Comparison of ENCODE assay signal across 10 cellular contexts in the genomic region with DNA sequence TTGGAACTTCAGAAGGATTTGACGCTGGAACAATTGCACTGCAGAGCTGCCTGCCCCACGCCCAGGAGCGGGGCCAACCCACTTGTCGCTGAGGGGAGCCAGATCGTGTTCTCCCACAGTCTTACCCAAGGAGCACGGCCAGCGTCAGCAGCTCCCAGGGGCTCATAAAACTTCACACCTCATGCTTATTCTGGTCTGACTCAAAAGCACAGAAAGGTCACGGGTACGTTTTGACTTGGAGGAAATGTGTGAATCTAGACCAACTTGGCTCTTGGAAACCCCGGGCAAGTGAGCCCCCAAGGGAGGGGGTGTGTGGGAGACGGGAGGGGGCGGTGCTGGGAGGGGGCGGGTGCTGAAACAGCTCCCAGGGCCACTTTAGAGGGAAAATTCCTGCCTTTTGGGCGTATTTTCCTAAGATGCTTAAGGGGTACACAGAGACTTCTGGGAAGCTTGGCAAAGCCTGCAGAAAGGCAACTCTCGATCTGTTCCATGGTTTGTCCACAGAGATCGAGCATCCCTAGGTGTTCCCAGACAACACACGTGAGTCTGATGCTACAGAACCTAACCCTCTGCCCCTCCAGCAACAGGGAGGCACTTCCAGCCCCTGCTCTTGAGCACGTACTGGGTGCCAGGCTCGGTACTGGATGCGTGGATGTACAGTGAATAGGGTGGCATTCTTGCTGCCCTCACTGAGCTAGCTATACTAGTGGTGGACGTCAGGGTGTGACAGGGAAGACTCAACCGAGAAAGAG.
A peak's percentile ranks its signal among the peaks of the same experiment; 100 is the strongest.
DNase-seq lines count a peak whose midpoint lies in the region; ATAC-seq and TF ChIP-seq lines count a peak whose summit lies in the region.
"Had no signal": no experiment of that assay in that cellular context is flagged by ENCODE, and none has a peak within 500 bp of the region (broad histone marks: within the 10 kb centered on the region; RNA-seq: fewer than 3 reads in every experiment).

No MANE protein-coding gene starts in this region.

- ATAC-seq in GM21737 (IDR thresholded peaks at IDR 0.05; ENCODE audit: unreplicated experiment): no peak
- no peak for ATAC-seq in HG03196 (IDR thresholded peaks at IDR 0.05; ENCODE audit: unreplicated experiment)

- no peaks in the 10 kb centered on the region for H3K36me3 ChIP-seq in uterus
- H3K36me3 ChIP-seq: SJSA1 had no signal

- DNase-seq in activated naive CD4-positive, alpha-beta T cell treated with Interleukin-2 at 50 U/mL for 16 hours: peak; percentile 47
- DNase-seq in activated naive CD4-positive, alpha-beta T cell (lab: John Stamatoyannopoulos, UW): no peak
- DNase-seq in fibroblast of gingiva (ENCODE audit: low read depth) (peak; percentile 62), posterior cingulate gyrus (peak in 6 of 10 donors; percentile 25 to 90 (median 71)), uterus (peak; percentile 81 to 84), NCI-H345 (lab: John Stamatoyannopoulos, UW) (no peak)

- H3K4me1 ChIP-seq in uterus: peaks cover 0 to 5% of the 10 kb centered on the region in 2 donors

- peak overlapping the region; percentile 29 to 44 for H3K27ac ChIP-seq in uterus
- H3K27ac ChIP-seq: C4-2B, SJSA1 had no signal

- no peak for TF ChIP-seq CTCF in uterus (IDR thresholded peaks at IDR 0.05)

- no peaks in the 10 kb centered on the region for H3K9me3 ChIP-seq in uterus
- H3K9me3 ChIP-seq: SJSA1 had no signal

- TF ChIP-seq POLR2A in uterus (IDR thresholded peaks at IDR 0.05): no peak

- intact Hi-C loops in posterior cingulate gyrus (cut with DNase I): loop anchor here (5.0 kb wide), 1 partner anchor 98 kb away; the partner anchor contains the start of gene DHRS3
- intact Hi-C loops in uterus (cut with DNase I; ENCODE audit: low total_unique reads): no loop called here

- H3K4me3 ChIP-seq in uterus: no peak overlapping the region
- H3K4me3 ChIP-seq: SJSA1 had no signal

- no peaks in the 10 kb centered on the region for H3K27me3 ChIP-seq in uterus
- H3K27me3 ChIP-seq: SJSA1 had no signal

Comparison
In these comparisons a context has a peak if more than half of its experiments do, and no peak if none do; other contexts are left out.
1. DNase-seq: peak in activated naive CD4-positive, alpha-beta T cell treated with Interleukin-2 at 50 U/mL for 16 hours (single experiment), fibroblast of gingiva (single experiment), posterior cingulate gyrus (6 of 10) and uterus (2 of 2); none in activated naive CD4-positive, alpha-beta T cell (0 of 4) and NCI-H345 (single experiment).